In the genomic region with DNA sequence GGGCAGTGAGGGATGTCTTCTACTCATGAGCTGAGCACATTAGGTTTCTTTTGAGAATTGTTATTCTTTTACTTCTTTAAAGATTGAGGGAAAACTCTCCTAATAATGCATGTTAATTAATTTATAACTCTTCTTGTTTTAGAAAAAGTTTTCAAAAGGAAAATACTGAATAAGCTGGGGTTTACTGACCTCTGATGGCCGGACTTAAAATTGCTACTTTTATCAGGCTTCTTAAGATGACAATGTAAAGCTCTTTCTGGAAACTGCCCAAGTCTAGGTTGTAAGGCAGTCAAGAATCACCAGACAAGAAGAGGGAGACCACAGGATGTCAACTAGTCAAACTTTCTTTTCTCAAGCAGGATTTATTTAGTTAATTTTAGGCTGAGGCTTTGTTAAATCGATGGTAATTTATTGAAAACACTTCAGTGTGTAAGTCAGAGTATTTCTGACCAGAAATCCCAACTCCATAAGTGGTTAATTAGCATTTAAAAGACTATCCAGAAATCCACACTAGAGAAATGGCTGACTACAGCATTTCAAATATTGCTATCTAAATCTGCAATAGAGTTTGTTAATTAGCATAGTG, we compare ENCODE assay signal across 1 cellular context.
TF ChIP-seq lines count a peak whose summit lies in the region.

No MANE protein-coding gene starts in this region.

TF ChIP-seq in GM23338, 12 proteins besides CTCF, POLR2A, EP300 and RAD21 (continued from another document):
- TF ChIP-seq NANOG (IDR thresholded peaks at IDR 0.05; ENCODE audit: borderline replicate concordance) (no peak), EZH2phosphoT487 (IDR thresholded peaks at IDR 0.05; ENCODE audit: unreplicated experiment) (no peak)
- TF ChIP-seq, protein P1, sequence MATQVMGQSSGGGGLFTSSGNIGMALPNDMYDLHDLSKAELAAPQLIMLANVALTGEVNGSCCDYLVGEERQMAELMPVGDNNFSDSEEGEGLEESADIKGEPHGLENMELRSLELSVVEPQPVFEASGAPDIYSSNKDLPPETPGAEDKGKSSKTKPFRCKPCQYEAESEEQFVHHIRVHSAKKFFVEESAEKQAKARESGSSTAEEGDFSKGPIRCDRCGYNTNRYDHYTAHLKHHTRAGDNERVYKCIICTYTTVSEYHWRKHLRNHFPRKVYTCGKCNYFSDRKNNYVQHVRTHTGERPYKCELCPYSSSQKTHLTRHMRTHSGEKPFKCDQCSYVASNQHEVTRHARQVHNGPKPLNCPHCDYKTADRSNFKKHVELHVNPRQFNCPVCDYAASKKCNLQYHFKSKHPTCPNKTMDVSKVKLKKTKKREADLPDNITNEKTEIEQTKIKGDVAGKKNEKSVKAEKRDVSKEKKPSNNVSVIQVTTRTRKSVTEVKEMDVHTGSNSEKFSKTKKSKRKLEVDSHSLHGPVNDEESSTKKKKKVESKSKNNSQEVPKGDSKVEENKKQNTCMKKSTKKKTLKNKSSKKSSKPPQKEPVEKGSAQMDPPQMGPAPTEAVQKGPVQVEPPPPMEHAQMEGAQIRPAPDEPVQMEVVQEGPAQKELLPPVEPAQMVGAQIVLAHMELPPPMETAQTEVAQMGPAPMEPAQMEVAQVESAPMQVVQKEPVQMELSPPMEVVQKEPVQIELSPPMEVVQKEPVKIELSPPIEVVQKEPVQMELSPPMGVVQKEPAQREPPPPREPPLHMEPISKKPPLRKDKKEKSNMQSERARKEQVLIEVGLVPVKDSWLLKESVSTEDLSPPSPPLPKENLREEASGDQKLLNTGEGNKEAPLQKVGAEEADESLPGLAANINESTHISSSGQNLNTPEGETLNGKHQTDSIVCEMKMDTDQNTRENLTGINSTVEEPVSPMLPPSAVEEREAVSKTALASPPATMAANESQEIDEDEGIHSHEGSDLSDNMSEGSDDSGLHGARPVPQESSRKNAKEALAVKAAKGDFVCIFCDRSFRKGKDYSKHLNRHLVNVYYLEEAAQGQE (IDR thresholded peaks at IDR 0.05; ENCODE audit: unreplicated experiment), result no peak
